ENCODE assay signal across 8 cellular contexts in the genomic region with DNA sequence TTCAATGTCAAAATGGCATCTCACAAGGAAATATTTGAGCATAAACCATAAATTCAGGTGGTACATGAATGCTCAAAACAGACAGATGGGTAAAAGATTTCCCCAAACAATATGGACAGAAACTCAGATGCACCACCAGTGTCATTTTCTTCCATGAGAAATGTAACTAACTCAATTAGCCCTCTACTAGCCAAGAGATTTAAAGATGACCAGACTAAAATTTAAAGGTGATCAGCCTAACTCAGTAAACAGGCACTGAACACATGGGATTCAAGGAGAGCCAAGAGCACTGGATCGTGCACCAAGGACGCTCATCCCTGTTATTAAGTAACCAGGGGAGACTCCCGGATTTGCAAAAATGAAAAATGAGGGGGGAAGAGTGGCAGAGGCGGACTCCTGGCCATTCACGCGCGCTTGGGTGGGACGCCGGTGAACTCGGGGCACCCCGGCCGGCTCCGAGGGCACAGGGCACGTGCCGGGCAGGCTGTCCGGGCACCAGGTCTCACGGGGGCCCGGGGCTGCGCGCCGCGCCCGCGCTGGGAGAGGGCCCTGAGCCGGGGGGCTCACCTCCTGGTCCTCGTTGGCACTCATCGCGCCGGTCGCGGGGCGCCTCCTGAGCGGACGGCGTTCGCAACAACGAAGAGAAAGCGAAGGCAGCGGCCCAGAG. TPM values are rescaled to one million over a fixed set of nuclear protein-coding genes. Genes with fewer than 3 reads are reported as not detected.
DNase-seq lines count a peak whose midpoint lies in the region; ATAC-seq and TF ChIP-seq lines count a peak whose summit lies in the region.

No MANE protein-coding gene starts in this region.

- H3K27me3 Mint-ChIP-seq in CD4-positive, alpha-beta memory T cell = no peaks in the 10 kb centered on the region

- H3K79me2 ChIP-seq in Karpas-422 (ENCODE audit: low read length) (peaks cover 53% of the 10 kb centered on the region), osteoblast (ENCODE audit: insufficient read depth, low read length) (peaks cover 71% of the 10 kb centered on the region)

- H3K36me3 Mint-ChIP-seq in CD4-positive, alpha-beta memory T cell = peaks cover 7 to 23% of the 10 kb centered on the region in 2 donors

- peak in 1 of 5 donors; percentile 44 for DNase-seq in CD4-positive, alpha-beta memory T cell
- DNase-seq in Karpas-422 (peak; percentile 44), osteoblast (ENCODE audit: insufficient read length, low spot score, missing footprints) (peak; percentile 83), NCI-H2081 treated with DMSO at 0.1 percent for 48 hours (lab: John Stamatoyannopoulos, UW) (no peak)
- peak; percentile 48 to 62 for DNase-seq in activated T-cell treated with anti-CD3 and anti-CD28 coated beads, Interleukin-2, amount 50 U/mL, for 48 hours

- peak overlapping the region; percentile 93 for H3K27ac ChIP-seq in CD4-positive, alpha-beta memory T cell (ENCODE audit: low read depth, low read length)
- H3K27ac ChIP-seq in Karpas-422 (ENCODE audit: low read length) (no peak overlapping the region), gastroesophageal sphincter (peak overlapping the region; percentile 72 to 94 (median 92)), osteoblast (ENCODE audit: low read depth, low read length) (peak overlapping the region; percentile 85)

- TF ChIP-seq CTCF in gastroesophageal sphincter (IDR thresholded peaks at IDR 0.05) (no peak), osteoblast (IDR thresholded peaks at IDR 0.05; ENCODE audit: extremely low read depth, low read depth, low read length) (no peak)

- no peaks in the 10 kb centered on the region for H3K9me2 ChIP-seq in Karpas-422 (replicated peaks; ENCODE audit: insufficient read depth, low read length)

- POLR2A ChIA-PET in CD4-positive, alpha-beta memory T cell (lab: Charles Lee; ENCODE audit: partially characterized antibody) = interaction anchor here (2.2 to 2.5 kb wide), 2 partner anchors 154 to 215 kb away, joined by 9 to 20 read pairs; partner anchors contain the start of genes CDKN2AIP and ING2

- no peaks in the 10 kb centered on the region for H3K27me3 ChIP-seq in CD4-positive, alpha-beta memory T cell (ENCODE audit: insufficient read depth, low read length)
- H3K27me3 ChIP-seq in Karpas-422 (ENCODE audit: low read length) (no peaks in the 10 kb centered on the region), gastroesophageal sphincter (no peaks in the 10 kb centered on the region), osteoblast (ENCODE audit: insufficient read depth, low read length) (no peaks in the 10 kb centered on the region)

- H3K4me1 Mint-ChIP-seq in CD4-positive, alpha-beta memory T cell = peaks cover 25 to 48% (median 38%) of the 10 kb centered on the region in 4 donors

- TF ChIP-seq EP300 in gastroesophageal sphincter (IDR thresholded peaks at IDR 0.05) = no peak

- H3K4me3 ChIP-seq in CD4-positive, alpha-beta memory T cell (ENCODE audit: low read length in 2 of 2) = peak overlapping the region; percentile 26 to 89
- peak overlapping the region; percentile 83 for H3K4me3 ChIP-seq in Karpas-422 (ENCODE audit: low read length)
- H3K4me3 ChIP-seq in gastroesophageal sphincter = peak overlapping the region; percentile 87 to 96
- peak overlapping the region; percentile 87 for H3K4me3 ChIP-seq in osteoblast (ENCODE audit: insufficient read depth, low read length)

- H3K4me1 ChIP-seq in CD4-positive, alpha-beta memory T cell (ENCODE audit: insufficient read depth, low read length) = peaks cover 33% of the 10 kb centered on the region
- H3K4me1 ChIP-seq in Karpas-422 (ENCODE audit: low read length) (peaks cover 14% of the 10 kb centered on the region), gastroesophageal sphincter (peaks cover 4 to 51% (median 8%) of the 10 kb centered on the region in 3 donors), osteoblast (ENCODE audit: insufficient read depth, low read length) (peaks cover 14% of the 10 kb centered on the region)

- H4K20me1 ChIP-seq in Karpas-422 (ENCODE audit: insufficient read depth, low read depth, low read length) (no peaks in the 10 kb centered on the region), osteoblast (ENCODE audit: insufficient read depth, low read length) (peaks cover 12% of the 10 kb centered on the region)

- H2AFZ ChIP-seq in Karpas-422 (ENCODE audit: low read length) = peak overlapping the region; percentile 56; the same call in 1 of the 2 replicates
- H2AFZ ChIP-seq in osteoblast (ENCODE audit: low read length) = peak overlapping the region; percentile 56

- no peaks in the 10 kb centered on the region for H3K9me3 ChIP-seq in CD4-positive, alpha-beta memory T cell (ENCODE audit: control insufficient read depth in 1 of 2, low read length in 2 of 2)
- H3K9me3 ChIP-seq in Karpas-422 (ENCODE audit: low read length) = no peaks in the 10 kb centered on the region
- no peaks in the 10 kb centered on the region for H3K9me3 ChIP-seq in gastroesophageal sphincter
- H3K9me3 ChIP-seq in osteoblast (ENCODE audit: low read depth, low read length) = no peaks in the 10 kb centered on the region

- CTCF ChIA-PET in CD4-positive, alpha-beta memory T cell (lab: Charles Lee; ENCODE audit: partially characterized antibody) = interaction anchor here (0.9 kb wide), 1 partner anchor 215 kb away, joined by 3 read pairs; no protein-coding TSS in a partner anchor

- WGBS in gastroesophageal sphincter (ENCODE audit: low coverage in 1 of 2), 2 donors = 0% methylated on average over 1 to 8 of the region's 39 CpGs

- H3K9ac ChIP-seq in Karpas-422 (ENCODE audit: low read length) = peak overlapping the region; percentile 85

- H3K4me2 ChIP-seq in Karpas-422 (ENCODE audit: low read depth, low read length, poor library complexity, severe bottlenecking) = peak overlapping the region; percentile 87
- peak overlapping the region; percentile 95 for H3K4me2 ChIP-seq in osteoblast (ENCODE audit: insufficient read depth, low read length)

- H3K9me3 Mint-ChIP-seq in CD4-positive, alpha-beta memory T cell = no peaks in the 10 kb centered on the region

- H3K4me3 Mint-ChIP-seq in CD4-positive, alpha-beta memory T cell = peak overlapping the region; percentile 91 to 98 (median 94)

- H3K27ac Mint-ChIP-seq in CD4-positive, alpha-beta memory T cell = peak overlapping the region; percentile 75 to 99 (median 97)

- intact Hi-C loops in CD4-positive, alpha-beta memory T cell (cut with micrococcal nuclease) = loop anchor here (1.0 to 10.0 kb wide), 6 partner anchors 64 to 1739 kb away; partner anchors contain the start of genes ANKRD37, CDKN2AIP, DCTD and LRP2BP

- ATAC-seq in GM19463 (IDR thresholded peaks at IDR 0.05; ENCODE audit: unreplicated experiment) (peak; percentile 26), gastroesophageal sphincter (no peak), HG03457 (IDR thresholded peaks at IDR 0.05; ENCODE audit: unreplicated experiment) (no peak)

- peaks cover under 1% of the 10 kb centered on the region for H3K36me3 ChIP-seq in CD4-positive, alpha-beta memory T cell (ENCODE audit: insufficient read depth, low read length)
- H3K36me3 ChIP-seq in Karpas-422 (ENCODE audit: insufficient read depth, low read length) (no peaks in the 10 kb centered on the region; the same call in 1 of the 2 replicates), gastroesophageal sphincter (peaks cover 0 to 31% of the 10 kb centered on the region in 2 donors), osteoblast (ENCODE audit: insufficient read depth, low read length) (peaks cover 14% of the 10 kb centered on the region)

- TF ChIP-seq POLR2A in gastroesophageal sphincter (IDR thresholded peaks at IDR 0.05) = no peak

RNA-seq across cellular contexts. Expression of gene RWDD4, which starts 0.5 kb away (rescaled TPM):
- total RNA-seq in CD4-positive, alpha-beta memory T cell = 10 to 100 TPM; 12.0 to 13.8 TPM
- polyA plus RNA-seq in CD4-positive, alpha-beta memory T cell = 10 to 100 TPM; 18.0 to 19.8 TPM
- total RNA-seq in Karpas-422 (2014; rRNA removed; shearing (Covaris generic); ENCODE audit: low replicate concordance) = 10.6 and 16.9 TPM in 2 replicates
- total RNA-seq in gastroesophageal sphincter (10 to 100 TPM; 29.6 to 43.0 (median 32.8) TPM), osteoblast (19.9 and 25.9 TPM in 2 replicates)

RNA-seq across cellular contexts. Expression of gene TRAPPC11, which starts 0.6 kb away (rescaled TPM):
- total RNA-seq in CD4-positive, alpha-beta memory T cell = 10 to 100 TPM; 42.2 to 51.0 TPM
- polyA plus RNA-seq in CD4-positive, alpha-beta memory T cell = 10 to 100 TPM; 22.7 to 24.2 TPM
- total RNA-seq in Karpas-422 (2014; rRNA removed; shearing (Covaris generic); ENCODE audit: low replicate concordance) = 32.5 and 34.5 TPM in 2 replicates
- total RNA-seq in gastroesophageal sphincter (10 to 100 TPM; 42.1 to 57.5 (median 54.7) TPM), osteoblast (51.0 and 58.3 TPM in 2 replicates)
